Comparison of ENCODE assay signal across 21 cellular contexts in the genomic region with DNA sequence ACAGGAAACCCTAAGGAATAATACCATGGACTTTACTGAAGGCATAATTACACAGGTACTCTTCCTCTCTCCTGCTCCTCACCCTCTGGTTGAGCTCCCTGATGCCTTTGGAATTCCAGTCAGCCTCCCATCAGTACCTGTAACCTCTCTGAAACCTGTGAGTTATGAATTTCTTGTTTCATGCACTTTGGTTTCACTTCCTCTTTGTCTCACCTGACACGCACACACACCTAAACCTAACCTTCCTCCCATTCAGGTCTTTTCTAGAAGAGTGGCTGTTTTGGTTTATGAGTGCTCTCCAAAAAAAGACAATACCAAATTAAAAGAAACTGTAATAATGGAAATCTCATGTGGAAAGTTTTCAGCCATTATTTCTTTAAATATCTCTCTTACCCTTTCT.
DNase-seq lines count a peak whose midpoint lies in the region; ATAC-seq and TF ChIP-seq lines count a peak whose summit lies in the region.
"Had no signal": no experiment of that assay in that cellular context is flagged by ENCODE, and none has a peak within 500 bp of the region (broad histone marks: within the 10 kb centered on the region; RNA-seq: fewer than 3 reads in every experiment).

No MANE protein-coding gene starts in this region.

- H3K27me3 Mint-ChIP-seq in memory B cell, result no peaks in the 10 kb centered on the region
- no peaks in the 10 kb centered on the region for H3K27me3 Mint-ChIP-seq in stimulated activated memory B cell treated with anti-CD40 and anti-IgM and Interleukin-4, amounts not matched to agents 10 μg/mL and 1 μg/mL and 100 μg/mL, for 72 hours

- H2AFZ ChIP-seq in MM.1S (ENCODE audit: low read length), result no peak overlapping the region
- H2AFZ ChIP-seq: GM23248 had no signal

- H3K4me1 ChIP-seq in MM.1S (ENCODE audit: low read length) (peaks cover 17% of the 10 kb centered on the region), uterus (no peaks in the 10 kb centered on the region)
- H3K4me1 ChIP-seq: heart right ventricle, transverse colon had no signal

- no peak for TF ChIP-seq CTCF in MM.1S (IDR thresholded peaks at IDR 0.05; ENCODE audit: low read length)
- TF ChIP-seq CTCF in uterus (IDR thresholded peaks at IDR 0.05), result no peak

- H3K27ac ChIP-seq in MM.1S (ENCODE audit: low read length), result peak overlapping the region; percentile 14; the same call in 1 of the 2 replicates
- H3K27ac ChIP-seq in uterus, result no peak overlapping the region
- H3K27ac ChIP-seq: GM23248, heart right ventricle, transverse colon had no signal

- no peaks in the 10 kb centered on the region for H3K27me3 ChIP-seq in MM.1S (replicated peaks; ENCODE audit: insufficient read depth, low read length)
- H3K27me3 ChIP-seq in uterus, result no peaks in the 10 kb centered on the region
- H3K27me3 ChIP-seq: heart right ventricle, transverse colon had no signal

- H4K20me1 ChIP-seq in MM.1S (ENCODE audit: insufficient read depth, low read length), result no peaks in the 10 kb centered on the region

- H3K4me2 ChIP-seq in MM.1S (ENCODE audit: low read depth, low read length), result peak overlapping the region; percentile 10; the same call in 1 of the 2 replicates

- no peak for TF ChIP-seq POLR2A in uterus (IDR thresholded peaks at IDR 0.05)

- no peak overlapping the region for H3K27ac Mint-ChIP-seq in memory B cell
- no peak overlapping the region for H3K27ac Mint-ChIP-seq in stimulated activated memory B cell treated with anti-CD40 and anti-IgM and Interleukin-4, amounts not matched to agents 10 μg/mL and 1 μg/mL and 100 μg/mL, for 72 hours
- H3K27ac Mint-ChIP-seq: activated naive CD8-positive, alpha-beta T cell treated with anti-CD3 and anti-CD28 coated beads, Interleukin-2, amount 50 U/mL, for 24 hours; CD14-positive monocyte had no signal

- H3K9me3 Mint-ChIP-seq in memory B cell, result peaks cover 1% of the 10 kb centered on the region
- no peaks in the 10 kb centered on the region for H3K9me3 Mint-ChIP-seq in stimulated activated memory B cell treated with anti-CD40 and anti-IgM and Interleukin-4, amounts not matched to agents 10 μg/mL and 1 μg/mL and 100 μg/mL, for 72 hours
- H3K9me3 Mint-ChIP-seq: activated naive CD8-positive, alpha-beta T cell treated with anti-CD3 and anti-CD28 coated beads, Interleukin-2, amount 50 U/mL, for 24 hours had no signal

- H3K4me3 ChIP-seq in MM.1S (ENCODE audit: low read length) (no peak overlapping the region), uterus (no peak overlapping the region)
- H3K4me3 ChIP-seq: GM23248, heart right ventricle, transverse colon had no signal

- H3K36me3 ChIP-seq in MM.1S (replicated peaks; ENCODE audit: insufficient read depth, low read length) (no peaks in the 10 kb centered on the region), uterus (no peaks in the 10 kb centered on the region)
- H3K36me3 ChIP-seq: heart right ventricle, transverse colon had no signal

- ATAC-seq in GM18870 (IDR thresholded peaks at IDR 0.05; ENCODE audit: unreplicated experiment) (peak; percentile 80), HG02884 (IDR thresholded peaks at IDR 0.05; ENCODE audit: unreplicated experiment) (peak; percentile 57), memory B cell (ENCODE audit: low read depth) (peak; percentile 31)
- ATAC-seq in stimulated activated memory B cell treated with anti-CD40 and anti-IgM and Interleukin-4, amounts not matched to agents 10 μg/mL and 1 μg/mL and 100 μg/mL, for 72 hours, result no peak
- ATAC-seq: activated naive CD8-positive, alpha-beta T cell treated with anti-CD3 and anti-CD28 coated beads, Interleukin-2, amount 50 U/mL, for 24 hours; heart right ventricle; Right ventricle myocardium inferior had no signal

- no peak overlapping the region for H3K9ac ChIP-seq in MM.1S (ENCODE audit: low read length)
- H3K9ac ChIP-seq: GM23248 had no signal

- H3K4me3 Mint-ChIP-seq in memory B cell, result no peak overlapping the region
- no peak overlapping the region for H3K4me3 Mint-ChIP-seq in stimulated activated memory B cell treated with anti-CD40 and anti-IgM and Interleukin-4, amounts not matched to agents 10 μg/mL and 1 μg/mL and 100 μg/mL, for 72 hours
- H3K4me3 Mint-ChIP-seq: activated naive CD8-positive, alpha-beta T cell treated with anti-CD3 and anti-CD28 coated beads, Interleukin-2, amount 50 U/mL, for 24 hours; CD14-positive monocyte had no signal

- no peaks in the 10 kb centered on the region for H3F3A ChIP-seq in MM.1S (ENCODE audit: insufficient read depth, low read length)

- DNase-seq in MM.1S, result peak; percentile 76
- DNase-seq in memory B cell (ENCODE audit: low spot score in 2 of 2), result no peak
- DNase-seq in uterus, result no peak
- no peak for DNase-seq in NCI-H2196 (lab: John Stamatoyannopoulos, UW; ENCODE audit: unreplicated experiment)
- DNase-seq: activated CD4-positive, alpha-beta T cell treated with anti-CD3 and anti-CD28 coated beads, Interleukin-2, amount 50 U/mL, for 48 hours; activated CD4-positive, CD25-positive, alpha-beta regulatory T cell; activated effector memory CD4-positive, alpha-beta T cell treated with Interleukin-2 at 50 U/mL for 16 hours; activated naive CD8-positive, alpha-beta T cell treated with anti-CD3 and anti-CD28 coated beads, Interleukin-2, amount 50 U/mL, for 24 hours; cerebellar nuclear complex; GM23248; heart right ventricle; mesendoderm; NCI-H1417 treated with DMSO at 0.1 percent for 48 hours; NCI-H446; NCI-H82; transverse colon had no signal

- H3K9me3 ChIP-seq in MM.1S (replicated peaks; ENCODE audit: insufficient read depth, low read length) (no peaks in the 10 kb centered on the region), uterus (no peaks in the 10 kb centered on the region)
- H3K9me3 ChIP-seq: transverse colon had no signal

- no peaks in the 10 kb centered on the region for H3K79me2 ChIP-seq in MM.1S (ENCODE audit: low read length)

- H3K36me3 Mint-ChIP-seq in memory B cell, result no peaks in the 10 kb centered on the region
- no peaks in the 10 kb centered on the region for H3K36me3 Mint-ChIP-seq in stimulated activated memory B cell treated with anti-CD40 and anti-IgM and Interleukin-4, amounts not matched to agents 10 μg/mL and 1 μg/mL and 100 μg/mL, for 72 hours
- H3K36me3 Mint-ChIP-seq: CD14-positive monocyte had no signal

- peaks cover 2% of the 10 kb centered on the region for H3K4me1 Mint-ChIP-seq in memory B cell
- peaks cover 10% of the 10 kb centered on the region for H3K4me1 Mint-ChIP-seq in stimulated activated memory B cell treated with anti-CD40 and anti-IgM and Interleukin-4, amounts not matched to agents 10 μg/mL and 1 μg/mL and 100 μg/mL, for 72 hours
- H3K4me1 Mint-ChIP-seq: activated naive CD8-positive, alpha-beta T cell treated with anti-CD3 and anti-CD28 coated beads, Interleukin-2, amount 50 U/mL, for 24 hours; CD14-positive monocyte had no signal

- no peaks in the 10 kb centered on the region for H3K9me2 ChIP-seq in MM.1S (replicated peaks; ENCODE audit: insufficient read depth, low read length)

- intact Hi-C loops in uterus (cut with DNase I; ENCODE audit: low total_unique reads), result no loop called here
